In the genomic region with DNA sequence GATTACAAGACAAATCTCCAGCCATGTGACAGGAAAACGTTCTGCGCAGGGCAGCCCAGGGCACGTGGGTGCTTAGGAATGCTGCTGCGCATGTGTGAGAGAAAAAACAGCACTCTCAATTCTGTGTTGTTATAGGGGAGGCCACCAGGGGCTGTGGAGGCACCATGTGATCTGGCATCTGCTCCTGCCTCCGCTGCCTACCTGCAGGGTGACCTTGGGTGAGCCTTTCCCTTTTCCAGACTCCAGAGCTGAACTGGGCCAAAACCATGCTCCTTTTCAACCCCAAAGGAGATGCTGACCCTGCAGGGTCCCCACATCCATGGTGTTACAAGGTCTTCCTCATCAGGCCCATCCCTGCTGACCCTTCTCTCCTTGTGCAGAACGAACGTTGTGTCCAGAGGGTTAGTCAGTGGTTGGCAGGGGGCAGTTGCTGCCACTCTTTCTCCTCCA, we compare ENCODE assay signal across 14 cellular contexts.
A peak's percentile ranks its signal among the peaks of the same experiment; 100 is the strongest.
DNase-seq lines count a peak whose midpoint lies in the region; ATAC-seq and TF ChIP-seq lines count a peak whose summit lies in the region.
"Had no signal": no experiment of that assay in that cellular context is flagged by ENCODE, and none has a peak within 500 bp of the region (broad histone marks: within the 10 kb centered on the region; RNA-seq: fewer than 3 reads in every experiment).

No MANE protein-coding gene starts in this region.

- H3K4me3 Mint-ChIP-seq in H9, result no peak overlapping the region
- H3K4me3 Mint-ChIP-seq: activated naive CD4-positive, alpha-beta T cell treated with anti-CD3 and anti-CD28 coated beads, Interleukin-2, amount 50 U/mL, for 24 hours; CD4-positive, alpha-beta memory T cell had no signal

- H2BK120ac ChIP-seq in H9 (ENCODE audit: low read depth, low read length, poor library complexity, severe bottlenecking), result no peak overlapping the region

- H3K4ac ChIP-seq in H9 (ENCODE audit: low read depth, low read length), result no peak overlapping the region

- H3K9me3 ChIP-seq in H9 (ENCODE audit: control insufficient read depth, low read depth, low read length), result no peaks in the 10 kb centered on the region
- H3K9me3 ChIP-seq: sigmoid colon had no signal

- no peaks in the 10 kb centered on the region for H3K27me3 ChIP-seq in H9 (ENCODE audit: insufficient read depth, low read length)
- H3K27me3 ChIP-seq: cardiac muscle cell had no signal

- no peaks in the 10 kb centered on the region for H3K23me2 ChIP-seq in H9 (ENCODE audit: insufficient read length, low read depth, low read length, poor library complexity, severe bottlenecking)

- no peak overlapping the region for H3K14ac ChIP-seq in H9 (ENCODE audit: insufficient read depth, low read length)

- H3K9me3 Mint-ChIP-seq in H9, result peaks cover 0 to 2% of the 10 kb centered on the region in 2 experiments; a peak in 1 of 5 replicates
- H3K9me3 Mint-ChIP-seq: activated naive CD4-positive, alpha-beta T cell treated with anti-CD3 and anti-CD28 coated beads, Interleukin-2, amount 50 U/mL, for 24 hours had no signal

- no peak overlapping the region for H2BK12ac ChIP-seq in H9 (ENCODE audit: insufficient read length, low read depth, low read length)

- no peak overlapping the region for H2BK20ac ChIP-seq in H9 (ENCODE audit: low read depth, low read length, poor library complexity, severe bottlenecking)

- no peak overlapping the region for H3K4me3 ChIP-seq in fibroblast of pulmonary artery (replicated peaks; ENCODE audit: low read depth, low read length)
- H3K4me3 ChIP-seq: cardiac muscle cell, sigmoid colon had no signal

- no peaks in the 10 kb centered on the region for H3K79me2 ChIP-seq in H9 (ENCODE audit: insufficient read depth, low read length)

- no peak overlapping the region for H3K56ac ChIP-seq in H9 (ENCODE audit: insufficient read length, low read depth, low read length)

- H3K79me1 ChIP-seq in H9 (ENCODE audit: insufficient read depth, low read depth, low read length, poor library complexity, severe bottlenecking), result no peaks in the 10 kb centered on the region

- H3K18ac ChIP-seq in H9 (ENCODE audit: insufficient read length, low read depth, low read length), result no peak overlapping the region

- TF ChIP-seq CTCF in H9 (conservative IDR thresholded peaks at IDR 0.05), result peak; percentile 58; the same call in 2 of the 3 replicates
- no peak for TF ChIP-seq CTCF in fibroblast of pulmonary artery (IDR thresholded peaks at IDR 0.05; ENCODE audit: low read length, missing control alignments)

- no peak overlapping the region for H3K23ac ChIP-seq in H9 (ENCODE audit: insufficient read length, low read depth, low read length)

- no peak overlapping the region for H4K91ac ChIP-seq in H9 (ENCODE audit: insufficient read length, low read depth, low read length)

- ATAC-seq in HG02840 (IDR thresholded peaks at IDR 0.05; ENCODE audit: low FRiP score, unreplicated experiment), result no peak

- no peak overlapping the region for H3T11ph ChIP-seq in H9 (ENCODE audit: low read length)

- no peak overlapping the region for H2BK15ac ChIP-seq in H9 (ENCODE audit: low read depth, low read length)

- no peak overlapping the region for H4K8ac ChIP-seq in H9 (replicated peaks; ENCODE audit: insufficient read length, low read depth, low read length)

- no peak overlapping the region for H3K9ac ChIP-seq in H9 (ENCODE audit: extremely low read depth, insufficient read length, low read length)

- peaks cover 3% of the 10 kb centered on the region for H4K20me1 ChIP-seq in H9 (ENCODE audit: control insufficient read depth, insufficient read depth, insufficient read length)

- no peak overlapping the region for H2AK5ac ChIP-seq in H9 (ENCODE audit: insufficient read length, low read length)

- no peak overlapping the region for H2AFZ ChIP-seq in H9 (ENCODE audit: low read length)

- no peak overlapping the region; a peak in 1 of 7 replicates for H3K27ac Mint-ChIP-seq in H9
- H3K27ac Mint-ChIP-seq: activated naive CD4-positive, alpha-beta T cell treated with anti-CD3 and anti-CD28 coated beads, Interleukin-2, amount 50 U/mL, for 24 hours had no signal

- no peak overlapping the region for H3K4me2 ChIP-seq in H9 (ENCODE audit: insufficient read depth, insufficient read length, low read length)

- no CpG with 5 or more reads among the region's 7 CpGs for WGBS in H9 (ENCODE audit: extremely low coverage, insufficient read length, low lambda C conversion rate)

- H3K36me3 Mint-ChIP-seq in H9 (ENCODE audit: insufficient read depth in 1 of 3, low read depth in 3 of 3), result no peaks in the 10 kb centered on the region
- H3K36me3 Mint-ChIP-seq: activated naive CD4-positive, alpha-beta T cell treated with anti-CD3 and anti-CD28 coated beads, Interleukin-2, amount 50 U/mL, for 24 hours; CD4-positive, alpha-beta memory T cell had no signal

- H4K5ac ChIP-seq in H9 (ENCODE audit: insufficient read length, low read depth, low read length), result no peak overlapping the region

- H3K4me1 Mint-ChIP-seq in H9, result peaks cover 24 to 25% of the 10 kb centered on the region in 2 experiments
- H3K4me1 Mint-ChIP-seq: activated naive CD4-positive, alpha-beta T cell treated with anti-CD3 and anti-CD28 coated beads, Interleukin-2, amount 50 U/mL, for 24 hours; CD4-positive, alpha-beta memory T cell had no signal

- no peak overlapping the region for H2BK5ac ChIP-seq in H9 (ENCODE audit: insufficient read length, low read length)

- H3K27ac ChIP-seq in H9 (ENCODE audit: insufficient read length, low read depth, low read length), result no peak overlapping the region
- H3K27ac ChIP-seq: cardiac muscle cell, sigmoid colon had no signal

- H3K4me1 ChIP-seq in H9 (ENCODE audit: insufficient read depth, low read length), result 0 out of 2 replicates have a peak, but pooled peaks cover 2% of the 10 kb centered on the region
- H3K4me1 ChIP-seq: sigmoid colon had no signal

- DNase-seq in H9 (peak; percentile 66), NCI-H2171 treated with DMSO at 0.1 percent for 48 hours (lab: John Stamatoyannopoulos, UW) (peak; percentile 76), fibroblast of pulmonary artery (ENCODE audit: low read depth) (peak; percentile 9), retina (peak; percentile 50), glomerular visceral epithelial cell (ENCODE audit: extremely low spot score) (no peak)
- no peak for DNase-seq in stimulated activated CD4-positive, alpha-beta T cell treated with anti-CD3 and anti-CD28 coated beads, Interleukin-2, amount 100 ng/mL, for 24 hours
- DNase-seq: CD4-positive, alpha-beta memory T cell; left cardiac atrium; NCI-H748 treated with DMSO at 0.1 percent for 48 hours; sigmoid colon; stimulated activated naive CD8-positive, alpha-beta T cell treated with anti-CD3 and anti-CD28 coated beads, Interleukin-15, Interleukin-2, amounts not matched to agents 100 U/mL and 50 U/mL, for 24 hours had no signal

- peaks cover 21% of the 10 kb centered on the region for H3K27me3 Mint-ChIP-seq in H9 (ENCODE audit: low read depth)

Comparison
In these comparisons a context has a peak if more than half of its experiments do, and no peak if none do; other contexts are left out.
1. DNase-seq: peak in H9 (single experiment), NCI-H2171 treated with DMSO at 0.1 percent for 48 hours (single experiment), fibroblast of pulmonary artery (single experiment) and retina (single experiment); none in stimulated activated CD4-positive, alpha-beta T cell treated with anti-CD3 and anti-CD28 coated beads, Interleukin-2, amount 100 ng/mL, for 24 hours (0 of 2) and glomerular visceral epithelial cell (single experiment).